In the genomic region with DNA sequence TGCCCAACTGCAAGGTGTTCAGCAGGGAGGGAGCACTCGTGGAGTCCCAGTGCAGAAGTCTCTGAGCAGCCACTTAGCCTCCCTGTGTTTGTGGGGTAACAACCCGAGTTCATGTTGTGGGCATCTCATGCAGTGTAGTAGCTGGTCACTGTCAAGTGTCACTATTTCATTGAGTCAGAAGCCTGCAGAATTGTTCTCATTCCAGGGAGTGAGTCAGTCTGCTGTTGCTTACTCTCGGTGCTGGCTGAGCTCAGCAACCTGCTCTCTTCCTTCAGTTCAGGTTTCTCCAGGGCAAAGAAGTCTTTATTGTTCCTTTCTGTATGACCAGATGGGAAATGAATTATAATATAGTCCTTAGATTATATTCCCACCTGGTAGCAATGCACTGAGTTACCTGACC, we compare ENCODE assay signal across 10 cellular contexts. TPM values are rescaled to one million over a fixed set of nuclear protein-coding genes. Genes with fewer than 3 reads are reported as not detected.
DNase-seq lines count a peak whose midpoint lies in the region; ATAC-seq, FAIRE-seq and TF ChIP-seq lines count a peak whose summit lies in the region.
"Had no signal": no experiment of that assay in that cellular context is flagged by ENCODE, and none has a peak within 500 bp of the region (broad histone marks: within the 10 kb centered on the region; RNA-seq: fewer than 3 reads in every experiment).

No MANE protein-coding gene starts in this region.

- ATAC-seq in right lobe of liver, result peak; percentile 47 to 88 (median 48)
- ATAC-seq in HG03108 (IDR thresholded peaks at IDR 0.05; ENCODE audit: unreplicated experiment), result no peak

- no peaks in the 10 kb centered on the region for H3K27me3 Mint-ChIP-seq in activated T-cell treated with anti-CD3 and anti-CD28 coated beads, Interleukin-2, amount 50 U/mL, for 24 hours
- H3K27me3 Mint-ChIP-seq: activated B cell treated with CpG ODN at 0.5 μM for 24 hours, B cell had no signal

- H3K36me3 ChIP-seq in right lobe of liver (peaks cover 0 to 7% (median 3%) of the 10 kb centered on the region in 4 donors), thyroid gland (no peaks in the 10 kb centered on the region)

- H3K27ac ChIP-seq in caudate nucleus (ENCODE audit: low read depth, low read length) (peak overlapping the region; percentile 96), right lobe of liver (peak overlapping the region; percentile 58 to 82 (median 66)), thyroid gland (peak overlapping the region; percentile 54 to 80 (median 62))

- intact Hi-C loops in right lobe of liver (cut with DNase I) (loop anchor here in 1 of 2 donors (10.0 kb wide), 1 partner anchor 55 kb away; the partner anchor contains the start of gene C16orf96), thyroid gland (cut with DNase I) (no loop called here)

- H3K4me1 ChIP-seq in right lobe of liver, result peaks cover 0 to 20% (median 8%) of the 10 kb centered on the region in 4 donors
- H3K4me1 ChIP-seq in thyroid gland, result peaks cover 15 to 36% of the 10 kb centered on the region in 2 donors

- H3K9me3 Mint-ChIP-seq in activated T-cell treated with anti-CD3 and anti-CD28 coated beads, Interleukin-2, amount 50 U/mL, for 24 hours, result no peaks in the 10 kb centered on the region
- H3K9me3 Mint-ChIP-seq: activated B cell treated with CpG ODN at 0.5 μM for 24 hours had no signal

- no peaks in the 10 kb centered on the region for H3K9me3 ChIP-seq in right lobe of liver
- no peaks in the 10 kb centered on the region for H3K9me3 ChIP-seq in thyroid gland

- no peak for DNase-seq in activated T-cell treated with anti-CD3 and anti-CD28 coated beads, Interleukin-2, amount 50 U/mL, for 24 hours
- DNase-seq in activated T-cell treated with anti-CD3 and anti-CD28 coated beads, Interleukin-2, amount 50 U/mL, for 48 hours, result no peak
- DNase-seq in caudate nucleus (lab: John Stamatoyannopoulos, UW), result peak in 6 of 61 donors; percentile 18 to 52 (median 34)
- no peak for DNase-seq in right lobe of liver
- peak in 1 of 2 donors; percentile 43 for DNase-seq in thyroid gland
- DNase-seq in HuH-7 (ENCODE audit: low spot score), result no peak
- DNase-seq in frontal cortex (ENCODE audit: low spot score in 2 of 2), result no peak
- DNase-seq: activated B cell treated with CpG ODN at 0.5 μM for 24 hours had no signal

- 33% methylated on average over 2 of the region's 3 CpGs for WGBS in right lobe of liver (ENCODE audit: insufficient coverage, low coverage, low lambda C conversion rate, missing lambda C conversion rate)
- WGBS in thyroid gland, 2 donors, result 43 to 55% methylated on average over 2 to 3 of the region's 3 CpGs

- TF ChIP-seq CTCF in right lobe of liver (IDR thresholded peaks at IDR 0.05) (no peak), thyroid gland (IDR thresholded peaks at IDR 0.05) (no peak)

- H3K36me3 Mint-ChIP-seq in activated T-cell treated with anti-CD3 and anti-CD28 coated beads, Interleukin-2, amount 50 U/mL, for 24 hours (ENCODE audit: low read depth), result peaks cover 52% of the 10 kb centered on the region

- H3K4me1 Mint-ChIP-seq in activated T-cell treated with anti-CD3 and anti-CD28 coated beads, Interleukin-2, amount 50 U/mL, for 24 hours (ENCODE audit: low read depth), result peaks cover 88% of the 10 kb centered on the region

- no peak for FAIRE-seq in frontal cortex (lab: Jason Lieb, UNC)

- TF ChIP-seq POLR2A in right lobe of liver (IDR thresholded peaks at IDR 0.05) (no peak), thyroid gland (IDR thresholded peaks at IDR 0.05) (no peak)

- no peak overlapping the region for H3K4me3 Mint-ChIP-seq in activated T-cell treated with anti-CD3 and anti-CD28 coated beads, Interleukin-2, amount 50 U/mL, for 24 hours
- H3K4me3 Mint-ChIP-seq: activated B cell treated with CpG ODN at 0.5 μM for 24 hours, B cell had no signal

- H3K27ac Mint-ChIP-seq in activated T-cell treated with anti-CD3 and anti-CD28 coated beads, Interleukin-2, amount 50 U/mL, for 24 hours, result peak overlapping the region; percentile 84
- H3K27ac Mint-ChIP-seq: activated B cell treated with CpG ODN at 0.5 μM for 24 hours, B cell had no signal

- H3K4me3 ChIP-seq in right lobe of liver (no peak overlapping the region), thyroid gland (replicated peaks in 1 of 3) (no peak overlapping the region)

- H3K27me3 ChIP-seq in right lobe of liver, result no peaks in the 10 kb centered on the region
- no peaks in the 10 kb centered on the region for H3K27me3 ChIP-seq in thyroid gland

RNA-seq across cellular contexts. Expression of gene HMOX2, which starts 24.1 kb away (rescaled TPM):
- total RNA-seq in right lobe of liver (10 to 100 TPM; 39.7 to 74.7 (median 55.4) TPM), thyroid gland (10 to 100 TPM; 36.0 to 63.2 (median 50.5) TPM), frontal cortex (39.5 TPM)

RNA-seq across cellular contexts. Expression of gene NMRAL1, which starts 25.9 kb away (rescaled TPM):
- total RNA-seq in right lobe of liver (10 to 100 TPM; 19.9 to 44.0 (median 35.5) TPM), thyroid gland (10 to 100 TPM; 40.0 to 88.8 (median 57.6) TPM), frontal cortex (62.0 TPM)

RNA-seq across cellular contexts. Expression of gene CDIP1, which starts 38.3 kb away (rescaled TPM):
- 10 to 100 TPM; 15.7 to 23.2 (median 18.4) TPM for total RNA-seq in right lobe of liver
- 10 to 100 TPM; 15.5 to 25.4 (median 25.2) TPM for total RNA-seq in thyroid gland
- total RNA-seq in frontal cortex, result 9.8 TPM

RNA-seq across cellular contexts. Expression of gene C16orf96, which starts 55.9 kb away (rescaled TPM):
- total RNA-seq in right lobe of liver, result under 1 TPM in 5 of 6 experiments, not detected in 1; 0.06 to 0.24 (median 0.16) TPM
- total RNA-seq in thyroid gland, result under 1 TPM; 0.11 to 0.88 (median 0.62) TPM
- 0.41 TPM for total RNA-seq in frontal cortex
